In the genomic region with DNA sequence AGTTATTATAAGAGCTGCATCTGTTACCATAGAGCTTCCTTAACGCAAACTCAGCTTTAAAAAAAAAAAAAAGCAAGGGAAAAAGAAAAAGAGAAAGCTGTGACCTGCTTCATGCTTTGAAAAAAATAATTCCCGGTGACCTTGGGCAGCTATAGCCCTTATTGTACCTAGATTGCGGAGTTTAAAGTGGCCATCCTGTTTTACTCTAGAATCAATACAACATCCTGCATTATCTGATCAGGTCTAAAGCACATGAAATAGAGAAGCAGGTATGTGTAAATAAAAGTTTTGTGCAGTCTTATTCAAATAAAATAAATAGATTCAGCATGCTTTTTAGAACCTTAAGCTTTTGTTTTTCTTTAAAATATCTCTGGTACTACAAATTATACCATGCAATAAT, we compare ENCODE assay signal across 22 cellular contexts.
"Had no signal": no experiment of that assay in that cellular context is flagged by ENCODE, and none has a peak within 500 bp of the region (broad histone marks: within the 10 kb centered on the region; RNA-seq: fewer than 3 reads in every experiment).

No MANE protein-coding gene starts in this region.

- H3K9me3 ChIP-seq: esophagus muscularis mucosa, gastroesophageal sphincter, heart left ventricle, left lung, lower lobe of right lung, mucosa of descending colon had no signal

- H3K27ac Mint-ChIP-seq: immature natural killer cell, mesothelial cell of epicardium had no signal

- H3K9me3 Mint-ChIP-seq: immature natural killer cell had no signal

- H3K4me2 ChIP-seq: hepatocyte had no signal

- H3K4me3 ChIP-seq: coronary artery, dorsolateral prefrontal cortex, esophagus muscularis mucosa, gastroesophageal sphincter, heart left ventricle, hepatocyte, left lung, lower lobe of right lung, mucosa of descending colon had no signal

- DNase-seq: dermis blood vessel endothelial cell; dorsolateral prefrontal cortex; effector CD4-positive, alpha-beta T cell; effector memory CD4-positive, alpha-beta T cell; foreskin keratinocyte; heart left ventricle; hypothalamus; immature natural killer cell; left cardiac atrium; left lung; left ventricle myocardium superior; lower lobe of right lung; mesenchymal stem cell; mucosa of descending colon; naive B cell had no signal

- H3K27me3 Mint-ChIP-seq: naive B cell had no signal

- H3K4me1 ChIP-seq: foreskin keratinocyte, left lung, lower lobe of right lung had no signal

- H3K27me3 ChIP-seq: dorsolateral prefrontal cortex, esophagus muscularis mucosa, foreskin keratinocyte, gastroesophageal sphincter, heart left ventricle, hepatocyte, left lung had no signal

- H3K4me3 Mint-ChIP-seq: immature natural killer cell, mesothelial cell of epicardium, naive B cell had no signal

- ATAC-seq: foreskin keratinocyte, gastroesophageal sphincter, heart left ventricle, left cardiac atrium, left lung, left ventricle myocardium superior, lower lobe of right lung, mucosa of descending colon had no signal

- H3K27ac ChIP-seq: coronary artery, dorsolateral prefrontal cortex, esophagus muscularis mucosa, foreskin keratinocyte, gastroesophageal sphincter, heart left ventricle, hepatocyte, left lung, lower lobe of right lung had no signal

- H2AFZ ChIP-seq: hepatocyte had no signal

- H3K36me3 ChIP-seq: left lung, lower lobe of right lung had no signal

- FAIRE-seq: endothelial cell of umbilical vein, keratinocyte had no signal
